28 cellular contexts compared by ENCODE assay signal in genomic region chr3:189103208-189103607, GRCh38.
DNase-seq lines count a peak whose midpoint lies in the region; ATAC-seq and TF ChIP-seq lines count a peak whose summit lies in the region.
"Had no signal": no experiment of that assay in that cellular context is flagged by ENCODE, and none has a peak within 500 bp of the region (broad histone marks: within the 10 kb centered on the region; RNA-seq: fewer than 3 reads in every experiment).

No MANE protein-coding gene starts in this region.

- DNase-seq in GM23248, result peak; percentile 13
- DNase-seq in amniotic epithelial cell (ENCODE audit: low read depth), result peak; percentile 32
- peak; percentile 5 for DNase-seq in fibroblast of the aortic adventitia (ENCODE audit: low read depth)
- no peak for DNase-seq in H7
- DNase-seq in NCI-H446 (lab: John Stamatoyannopoulos, UW), result no peak
- DNase-seq in iPS-NIHi7 (ENCODE audit: extremely low spot score), result no peak
- DNase-seq: AML-193; CD4-positive, alpha-beta T cell; COR-L47; DMS53; GDM1; H9; KBM-7; MG63; NCI-H1105 treated with DMSO at 0.1 percent for 48 hours; NCI-H146; NCI-H1930; NCI-H2107; NCI-H446 treated with DMSO at 0.1 percent for 48 hours; NCI-H526 treated with DMSO at 0.1 percent for 48 hours; PC-9; SHP77 had no signal

- no peaks in the 10 kb centered on the region for H4K20me1 ChIP-seq in GM23248 (ENCODE audit: insufficient read depth)
- H4K20me1 ChIP-seq: BLaER1 treated with 17β-estradiol and CSF1 and Interleukin-3, amounts not matched to agents 10 nM and 100 nM had no signal

- H3K79me2 ChIP-seq in GM23248 (ENCODE audit: insufficient read depth), result no peaks in the 10 kb centered on the region

- WGBS in GM23248 (ENCODE audit: low coverage in 1 of 2, low lambda C conversion rate in 2 of 2, missing lambda C conversion rate in 2 of 2), 2 experiments, result 9 to 22% methylated on average over 1 of the region's 1 CpG

- H3K9me2 ChIP-seq in GM23248 (ENCODE audit: insufficient read depth), result no peaks in the 10 kb centered on the region

- H3K36me3 ChIP-seq in GM23248 (ENCODE audit: low read depth) (no peaks in the 10 kb centered on the region), subcutaneous abdominal adipose tissue (ENCODE audit: control insufficient read depth in 5 of 5, insufficient read depth in 5 of 5, low read length in 5 of 5) (no peaks in the 10 kb centered on the region), H7 (replicated peaks; ENCODE audit: control insufficient read depth, insufficient read depth, low read length) (no peaks in the 10 kb centered on the region)
- H3K36me3 ChIP-seq: BLaER1 treated with 17β-estradiol and CSF1 and Interleukin-3, amounts not matched to agents 10 nM and 100 nM; MG63 had no signal

- no peak overlapping the region for H3K4me2 ChIP-seq in GM23248 (ENCODE audit: unreplicated experiment)
- H3K4me2 ChIP-seq: A549; BLaER1 treated with 17β-estradiol and CSF1 and Interleukin-3, amounts not matched to agents 10 nM and 100 nM; PC-9 had no signal

- H2AFZ ChIP-seq in GM23248, result no peak overlapping the region
- H2AFZ ChIP-seq: PC-9 had no signal

- H3K4me3 ChIP-seq in GM23248 (no peak overlapping the region), fibroblast of the aortic adventitia (ENCODE audit: low read depth, low read length) (no peak overlapping the region), subcutaneous abdominal adipose tissue (ENCODE audit: low read depth in 1 of 5, low read length in 5 of 5) (no peak overlapping the region), H7 (ENCODE audit: insufficient read depth, low read depth, low read length) (no peak overlapping the region)
- H3K4me3 ChIP-seq: A549; BLaER1 treated with 17β-estradiol and CSF1 and Interleukin-3, amounts not matched to agents 10 nM and 100 nM; MG63; PC-9; SK-N-MC had no signal

- in situ Hi-C loops in GM23248 (cut with MboI), result no loop called here

- no peaks in the 10 kb centered on the region for H3F3A ChIP-seq in GM23248 (ENCODE audit: insufficient read depth)

- 0 out of 2 replicates have a peak, but pooled peaks cover 8% of the 10 kb centered on the region for H3K4me1 ChIP-seq in GM23248 (ENCODE audit: insufficient read depth)
- H3K4me1 ChIP-seq in subcutaneous abdominal adipose tissue (ENCODE audit: control insufficient read depth in 5 of 5, insufficient read depth in 5 of 5, low read length in 5 of 5), result peaks cover 5 to 64% (median 38%) of the 10 kb centered on the region in 5 donors
- H3K4me1 ChIP-seq: A549 had no signal

- H3K9ac ChIP-seq in GM23248, result no peak overlapping the region
- H3K9ac ChIP-seq in subcutaneous abdominal adipose tissue (ENCODE audit: low read length in 5 of 5), result no peak overlapping the region
- H3K9ac ChIP-seq: BLaER1 treated with 17β-estradiol and CSF1 and Interleukin-3, amounts not matched to agents 10 nM and 100 nM had no signal

- H3K27ac ChIP-seq in GM23248 (no peak overlapping the region), subcutaneous abdominal adipose tissue (ENCODE audit: low read depth, low read length) (peak overlapping the region; percentile 84)
- H3K27ac ChIP-seq: A549; BLaER1 treated with 17β-estradiol and CSF1 and Interleukin-3, amounts not matched to agents 10 nM and 100 nM; PC-9; RWPE1; SK-N-MC had no signal

- no peaks in the 10 kb centered on the region for H3K9me3 ChIP-seq in GM23248 (ENCODE audit: low read depth)
- no peaks in the 10 kb centered on the region for H3K9me3 ChIP-seq in subcutaneous abdominal adipose tissue (ENCODE audit: control insufficient read depth in 5 of 5, low read length in 5 of 5)
- H3K9me3 ChIP-seq: A549; BLaER1 treated with 17β-estradiol and CSF1 and Interleukin-3, amounts not matched to agents 10 nM and 100 nM; MG63 had no signal

- no peak for TF ChIP-seq CTCF in fibroblast of the aortic adventitia (IDR thresholded peaks at IDR 0.05; ENCODE audit: insufficient read depth, low read length)

- H3K27me3 ChIP-seq in GM23248 (replicated peaks; ENCODE audit: insufficient read depth), result no peaks in the 10 kb centered on the region
- no peaks in the 10 kb centered on the region for H3K27me3 ChIP-seq in subcutaneous abdominal adipose tissue (ENCODE audit: control insufficient read depth in 5 of 5, insufficient read depth in 4 of 5, low read length in 5 of 5)
- no peaks in the 10 kb centered on the region for H3K27me3 ChIP-seq in H7 (ENCODE audit: control insufficient read depth, insufficient read depth, low read length)
- H3K27me3 ChIP-seq: BLaER1 treated with 17β-estradiol and CSF1 and Interleukin-3, amounts not matched to agents 10 nM and 100 nM had no signal

- no peak for ATAC-seq in HG03571 (IDR thresholded peaks at IDR 0.05; ENCODE audit: unreplicated experiment)
- ATAC-seq: A549 had no signal

Comparison
In these comparisons a context has a peak if more than half of its experiments do, and no peak if none do; other contexts are left out.
1. DNase-seq: peak in GM23248 (single experiment), amniotic epithelial cell (single experiment) and fibroblast of the aortic adventitia (single experiment); none in H7 (single experiment), NCI-H446 (0 of 2) and iPS-NIHi7 (single experiment).